In the genomic region with DNA sequence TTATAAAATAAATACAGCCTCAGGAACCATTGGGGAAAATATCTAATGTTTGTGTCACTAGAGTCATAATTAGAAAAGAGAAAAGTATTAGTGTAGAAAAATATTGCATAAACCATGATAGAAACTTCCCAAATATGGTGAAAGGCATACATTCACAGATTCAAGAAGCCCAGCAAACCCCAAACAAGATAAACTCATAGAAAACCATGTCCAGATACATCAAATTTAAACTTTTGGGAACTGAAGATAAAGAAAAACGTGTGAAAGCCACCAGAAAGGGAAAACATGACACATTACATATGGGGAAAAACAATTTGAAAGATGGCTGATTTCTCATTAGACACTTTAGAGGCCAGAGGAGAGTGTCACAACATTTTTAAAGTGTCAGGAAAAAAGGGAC, we compare ENCODE assay signal across 25 cellular contexts.
"Had no signal": no experiment of that assay in that cellular context is flagged by ENCODE, and none has a peak within 500 bp of the region (broad histone marks: within the 10 kb centered on the region; RNA-seq: fewer than 3 reads in every experiment).

No MANE protein-coding gene starts in this region.

- H3K27me3 ChIP-seq: colonic mucosa, esophagus squamous epithelium, foreskin keratinocyte, gastroesophageal sphincter, hepatocyte had no signal

- H3K4me1 ChIP-seq: colonic mucosa, esophagus squamous epithelium, foreskin keratinocyte had no signal

- H3K36me3 ChIP-seq: colonic mucosa, esophagus squamous epithelium, gastroesophageal sphincter, heart left ventricle, left ventricle myocardium inferior, lower lobe of right lung had no signal

- FAIRE-seq: frontal cortex, kidney had no signal

- H3K79me2 ChIP-seq: hepatocyte had no signal

- H3K4me2 ChIP-seq: hepatocyte had no signal

- DNase-seq: colonic mucosa; cortex of kidney; effector CD8-positive, alpha-beta T cell; effector memory CD8-positive, alpha-beta T cell; erythroblast; esophagus squamous epithelium; foreskin keratinocyte; heart left ventricle; hypothalamus; immature natural killer cell; islet precursor cell; kidney; kidney glomerular epithelial cell; left colon; left ventricle myocardium inferior; lower lobe of right lung; mesenchymal stem cell; mucosa of descending colon; naive B cell had no signal

- H3K4me3 ChIP-seq: colonic mucosa, esophagus squamous epithelium, gastroesophageal sphincter, heart left ventricle, hepatocyte, left ventricle myocardium inferior, lower lobe of right lung, mucosa of descending colon had no signal

- H2AFZ ChIP-seq: hepatocyte had no signal

- H3K27ac ChIP-seq: colonic mucosa, epithelial cell of prostate, esophagus squamous epithelium, foreskin keratinocyte, gastroesophageal sphincter, heart left ventricle, hepatocyte, left ventricle myocardium inferior, lower lobe of right lung had no signal

- H3K9me3 ChIP-seq: colonic mucosa, esophagus squamous epithelium, lower lobe of right lung, mucosa of descending colon had no signal

- ATAC-seq: effector memory CD8-positive, alpha-beta T cell; esophagus mucosa; foreskin keratinocyte; gastroesophageal sphincter; heart left ventricle; left colon; left lobe of liver; lower lobe of right lung; mucosa of descending colon had no signal
